1 cellular context compared by ENCODE assay signal in the genomic region with DNA sequence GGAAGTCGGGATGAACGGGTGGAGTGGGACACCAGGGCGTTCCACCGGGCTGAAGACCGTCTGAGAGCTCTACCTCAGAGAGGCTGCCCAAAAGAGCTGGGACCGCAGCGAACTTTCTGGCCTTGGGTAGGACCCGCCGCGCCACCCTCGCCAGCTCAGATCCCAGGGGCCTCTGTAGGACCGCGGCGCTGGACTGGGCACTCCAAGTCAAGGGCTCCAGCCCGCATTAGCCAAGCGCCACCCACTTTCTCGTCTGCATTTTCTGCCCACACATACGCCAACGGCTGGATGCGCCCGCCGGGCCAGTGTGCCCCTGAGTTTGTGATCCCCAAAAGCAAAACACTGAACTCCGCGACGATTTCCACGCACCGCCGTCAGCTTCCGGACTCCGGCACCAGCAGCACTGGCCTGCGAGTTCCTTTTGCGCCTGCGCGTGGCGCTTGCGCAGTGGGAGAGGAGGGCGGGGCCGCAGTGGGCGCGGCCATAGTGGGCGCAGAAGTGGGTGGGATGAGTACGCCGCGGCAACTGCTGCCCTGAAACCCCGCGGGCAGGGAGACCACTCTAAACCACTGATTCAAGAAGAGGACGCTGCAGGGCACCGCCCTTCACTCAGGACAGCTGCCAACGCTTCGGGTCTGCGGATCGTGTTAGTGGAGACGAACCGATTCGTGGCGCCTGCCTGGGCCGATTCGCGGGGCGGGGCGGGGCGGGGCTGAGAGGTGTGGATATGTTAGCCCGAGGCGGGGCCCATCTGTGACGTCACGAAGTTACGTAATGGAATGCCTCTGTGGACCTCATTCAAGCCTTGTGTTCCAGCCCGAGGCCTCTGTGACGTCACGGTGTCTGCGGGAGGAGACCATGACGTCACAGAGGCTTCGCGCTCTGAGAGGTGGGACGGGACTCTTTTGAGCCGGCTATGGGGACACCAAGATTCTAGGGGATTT.
TF ChIP-seq lines count a peak whose summit lies in the region.

No MANE protein-coding gene starts in this region.

TF ChIP-seq in K562, 482 proteins besides CTCF, POLR2A, EP300 and RAD21 (continued from another document and continues in another):
- TF ChIP-seq MTA3 (IDR thresholded peaks at IDR 0.05; ENCODE audit: borderline replicate concordance) = peak; percentile 99
- TF ChIP-seq ZC3H11A (IDR thresholded peaks at IDR 0.05; ENCODE audit: low read depth, low read length) = peak; percentile 91
- no peak for TF ChIP-seq ASH1L (IDR thresholded peaks at IDR 0.05; ENCODE audit: borderline replicate concordance, low read depth, partially characterized antibody)
- peak in 2 of 3 experiments; percentile 67 to 78 for TF ChIP-seq YY1 (IDR thresholded peaks at IDR 0.05; ENCODE audit: borderline replicate concordance in 1 of 3, control insufficient read depth in 1 of 3, extremely low read depth in 1 of 3, insufficient read depth in 3 of 3, insufficient read length in 1 of 3, insufficient replicate concordance in 2 of 3, low read depth in 1 of 3, low read length in 2 of 3)
- TF ChIP-seq, protein P1, sequence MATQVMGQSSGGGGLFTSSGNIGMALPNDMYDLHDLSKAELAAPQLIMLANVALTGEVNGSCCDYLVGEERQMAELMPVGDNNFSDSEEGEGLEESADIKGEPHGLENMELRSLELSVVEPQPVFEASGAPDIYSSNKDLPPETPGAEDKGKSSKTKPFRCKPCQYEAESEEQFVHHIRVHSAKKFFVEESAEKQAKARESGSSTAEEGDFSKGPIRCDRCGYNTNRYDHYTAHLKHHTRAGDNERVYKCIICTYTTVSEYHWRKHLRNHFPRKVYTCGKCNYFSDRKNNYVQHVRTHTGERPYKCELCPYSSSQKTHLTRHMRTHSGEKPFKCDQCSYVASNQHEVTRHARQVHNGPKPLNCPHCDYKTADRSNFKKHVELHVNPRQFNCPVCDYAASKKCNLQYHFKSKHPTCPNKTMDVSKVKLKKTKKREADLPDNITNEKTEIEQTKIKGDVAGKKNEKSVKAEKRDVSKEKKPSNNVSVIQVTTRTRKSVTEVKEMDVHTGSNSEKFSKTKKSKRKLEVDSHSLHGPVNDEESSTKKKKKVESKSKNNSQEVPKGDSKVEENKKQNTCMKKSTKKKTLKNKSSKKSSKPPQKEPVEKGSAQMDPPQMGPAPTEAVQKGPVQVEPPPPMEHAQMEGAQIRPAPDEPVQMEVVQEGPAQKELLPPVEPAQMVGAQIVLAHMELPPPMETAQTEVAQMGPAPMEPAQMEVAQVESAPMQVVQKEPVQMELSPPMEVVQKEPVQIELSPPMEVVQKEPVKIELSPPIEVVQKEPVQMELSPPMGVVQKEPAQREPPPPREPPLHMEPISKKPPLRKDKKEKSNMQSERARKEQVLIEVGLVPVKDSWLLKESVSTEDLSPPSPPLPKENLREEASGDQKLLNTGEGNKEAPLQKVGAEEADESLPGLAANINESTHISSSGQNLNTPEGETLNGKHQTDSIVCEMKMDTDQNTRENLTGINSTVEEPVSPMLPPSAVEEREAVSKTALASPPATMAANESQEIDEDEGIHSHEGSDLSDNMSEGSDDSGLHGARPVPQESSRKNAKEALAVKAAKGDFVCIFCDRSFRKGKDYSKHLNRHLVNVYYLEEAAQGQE (CRISPR knock-in tag; IDR thresholded peaks at IDR 0.05; ENCODE audit: low read depth) = 0 out of 2 replicates have a peak, but pooled peaks have one; percentile 2
- TF ChIP-seq, protein P2, sequence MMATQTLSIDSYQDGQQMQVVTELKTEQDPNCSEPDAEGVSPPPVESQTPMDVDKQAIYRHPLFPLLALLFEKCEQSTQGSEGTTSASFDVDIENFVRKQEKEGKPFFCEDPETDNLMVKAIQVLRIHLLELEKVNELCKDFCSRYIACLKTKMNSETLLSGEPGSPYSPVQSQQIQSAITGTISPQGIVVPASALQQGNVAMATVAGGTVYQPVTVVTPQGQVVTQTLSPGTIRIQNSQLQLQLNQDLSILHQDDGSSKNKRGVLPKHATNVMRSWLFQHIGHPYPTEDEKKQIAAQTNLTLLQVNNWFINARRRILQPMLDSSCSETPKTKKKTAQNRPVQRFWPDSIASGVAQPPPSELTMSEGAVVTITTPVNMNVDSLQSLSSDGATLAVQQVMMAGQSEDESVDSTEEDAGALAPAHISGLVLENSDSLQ (IDR thresholded peaks at IDR 0.05) = no peak
- TF ChIP-seq, protein P3, sequence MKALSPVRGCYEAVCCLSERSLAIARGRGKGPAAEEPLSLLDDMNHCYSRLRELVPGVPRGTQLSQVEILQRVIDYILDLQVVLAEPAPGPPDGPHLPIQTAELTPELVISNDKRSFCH (CRISPR knock-in tag; IDR thresholded peaks at IDR 0.05) = no peak
- TF ChIP-seq, protein P3 (tag; IDR thresholded peaks at IDR 0.05) = peak; percentile 54
- TF ChIP-seq POLR2B (IDR thresholded peaks at IDR 0.05; ENCODE audit: low read depth, partially characterized antibody) = peak; percentile 97
- peak; percentile 90 for TF ChIP-seq CEBPB (tag; IDR thresholded peaks at IDR 0.05)
- TF ChIP-seq, protein P4, sequence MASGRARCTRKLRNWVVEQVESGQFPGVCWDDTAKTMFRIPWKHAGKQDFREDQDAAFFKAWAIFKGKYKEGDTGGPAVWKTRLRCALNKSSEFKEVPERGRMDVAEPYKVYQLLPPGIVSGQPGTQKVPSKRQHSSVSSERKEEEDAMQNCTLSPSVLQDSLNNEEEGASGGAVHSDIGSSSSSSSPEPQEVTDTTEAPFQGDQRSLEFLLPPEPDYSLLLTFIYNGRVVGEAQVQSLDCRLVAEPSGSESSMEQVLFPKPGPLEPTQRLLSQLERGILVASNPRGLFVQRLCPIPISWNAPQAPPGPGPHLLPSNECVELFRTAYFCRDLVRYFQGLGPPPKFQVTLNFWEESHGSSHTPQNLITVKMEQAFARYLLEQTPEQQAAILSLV (tag; IDR thresholded peaks at IDR 0.05) = no peak
- peak in 1 of 2 experiments; percentile 67; a peak in 2 of 4 replicates for TF ChIP-seq HDAC1 (IDR thresholded peaks at IDR 0.05)
- peak; percentile 99 for TF ChIP-seq TARDBP (IDR thresholded peaks at IDR 0.05)
- TF ChIP-seq, protein P5, sequence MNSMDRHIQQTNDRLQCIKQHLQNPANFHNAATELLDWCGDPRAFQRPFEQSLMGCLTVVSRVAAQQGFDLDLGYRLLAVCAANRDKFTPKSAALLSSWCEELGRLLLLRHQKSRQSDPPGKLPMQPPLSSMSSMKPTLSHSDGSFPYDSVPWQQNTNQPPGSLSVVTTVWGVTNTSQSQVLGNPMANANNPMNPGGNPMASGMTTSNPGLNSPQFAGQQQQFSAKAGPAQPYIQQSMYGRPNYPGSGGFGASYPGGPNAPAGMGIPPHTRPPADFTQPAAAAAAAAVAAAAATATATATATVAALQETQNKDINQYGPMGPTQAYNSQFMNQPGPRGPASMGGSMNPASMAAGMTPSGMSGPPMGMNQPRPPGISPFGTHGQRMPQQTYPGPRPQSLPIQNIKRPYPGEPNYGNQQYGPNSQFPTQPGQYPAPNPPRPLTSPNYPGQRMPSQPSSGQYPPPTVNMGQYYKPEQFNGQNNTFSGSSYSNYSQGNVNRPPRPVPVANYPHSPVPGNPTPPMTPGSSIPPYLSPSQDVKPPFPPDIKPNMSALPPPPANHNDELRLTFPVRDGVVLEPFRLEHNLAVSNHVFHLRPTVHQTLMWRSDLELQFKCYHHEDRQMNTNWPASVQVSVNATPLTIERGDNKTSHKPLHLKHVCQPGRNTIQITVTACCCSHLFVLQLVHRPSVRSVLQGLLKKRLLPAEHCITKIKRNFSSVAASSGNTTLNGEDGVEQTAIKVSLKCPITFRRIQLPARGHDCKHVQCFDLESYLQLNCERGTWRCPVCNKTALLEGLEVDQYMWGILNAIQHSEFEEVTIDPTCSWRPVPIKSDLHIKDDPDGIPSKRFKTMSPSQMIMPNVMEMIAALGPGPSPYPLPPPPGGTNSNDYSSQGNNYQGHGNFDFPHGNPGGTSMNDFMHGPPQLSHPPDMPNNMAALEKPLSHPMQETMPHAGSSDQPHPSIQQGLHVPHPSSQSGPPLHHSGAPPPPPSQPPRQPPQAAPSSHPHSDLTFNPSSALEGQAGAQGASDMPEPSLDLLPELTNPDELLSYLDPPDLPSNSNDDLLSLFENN (IDR thresholded peaks at IDR 0.05; ENCODE audit: low read depth in 2 of 2, low read length in 2 of 2) = 0 out of 4 replicates have a peak, but pooled peaks of 1 of the 2 experiments have one; percentile 32
- TF ChIP-seq HSF4 (CRISPR knock-in tag; IDR thresholded peaks at IDR 0.05; ENCODE audit: borderline replicate concordance) = no peak
- peak in 1 of 2 experiments; percentile 75; a peak in 1 of 4 replicates for TF ChIP-seq NONO (IDR thresholded peaks at IDR 0.05; ENCODE audit: low read depth in 2 of 2, low read length in 1 of 2)
- TF ChIP-seq, protein P6, sequence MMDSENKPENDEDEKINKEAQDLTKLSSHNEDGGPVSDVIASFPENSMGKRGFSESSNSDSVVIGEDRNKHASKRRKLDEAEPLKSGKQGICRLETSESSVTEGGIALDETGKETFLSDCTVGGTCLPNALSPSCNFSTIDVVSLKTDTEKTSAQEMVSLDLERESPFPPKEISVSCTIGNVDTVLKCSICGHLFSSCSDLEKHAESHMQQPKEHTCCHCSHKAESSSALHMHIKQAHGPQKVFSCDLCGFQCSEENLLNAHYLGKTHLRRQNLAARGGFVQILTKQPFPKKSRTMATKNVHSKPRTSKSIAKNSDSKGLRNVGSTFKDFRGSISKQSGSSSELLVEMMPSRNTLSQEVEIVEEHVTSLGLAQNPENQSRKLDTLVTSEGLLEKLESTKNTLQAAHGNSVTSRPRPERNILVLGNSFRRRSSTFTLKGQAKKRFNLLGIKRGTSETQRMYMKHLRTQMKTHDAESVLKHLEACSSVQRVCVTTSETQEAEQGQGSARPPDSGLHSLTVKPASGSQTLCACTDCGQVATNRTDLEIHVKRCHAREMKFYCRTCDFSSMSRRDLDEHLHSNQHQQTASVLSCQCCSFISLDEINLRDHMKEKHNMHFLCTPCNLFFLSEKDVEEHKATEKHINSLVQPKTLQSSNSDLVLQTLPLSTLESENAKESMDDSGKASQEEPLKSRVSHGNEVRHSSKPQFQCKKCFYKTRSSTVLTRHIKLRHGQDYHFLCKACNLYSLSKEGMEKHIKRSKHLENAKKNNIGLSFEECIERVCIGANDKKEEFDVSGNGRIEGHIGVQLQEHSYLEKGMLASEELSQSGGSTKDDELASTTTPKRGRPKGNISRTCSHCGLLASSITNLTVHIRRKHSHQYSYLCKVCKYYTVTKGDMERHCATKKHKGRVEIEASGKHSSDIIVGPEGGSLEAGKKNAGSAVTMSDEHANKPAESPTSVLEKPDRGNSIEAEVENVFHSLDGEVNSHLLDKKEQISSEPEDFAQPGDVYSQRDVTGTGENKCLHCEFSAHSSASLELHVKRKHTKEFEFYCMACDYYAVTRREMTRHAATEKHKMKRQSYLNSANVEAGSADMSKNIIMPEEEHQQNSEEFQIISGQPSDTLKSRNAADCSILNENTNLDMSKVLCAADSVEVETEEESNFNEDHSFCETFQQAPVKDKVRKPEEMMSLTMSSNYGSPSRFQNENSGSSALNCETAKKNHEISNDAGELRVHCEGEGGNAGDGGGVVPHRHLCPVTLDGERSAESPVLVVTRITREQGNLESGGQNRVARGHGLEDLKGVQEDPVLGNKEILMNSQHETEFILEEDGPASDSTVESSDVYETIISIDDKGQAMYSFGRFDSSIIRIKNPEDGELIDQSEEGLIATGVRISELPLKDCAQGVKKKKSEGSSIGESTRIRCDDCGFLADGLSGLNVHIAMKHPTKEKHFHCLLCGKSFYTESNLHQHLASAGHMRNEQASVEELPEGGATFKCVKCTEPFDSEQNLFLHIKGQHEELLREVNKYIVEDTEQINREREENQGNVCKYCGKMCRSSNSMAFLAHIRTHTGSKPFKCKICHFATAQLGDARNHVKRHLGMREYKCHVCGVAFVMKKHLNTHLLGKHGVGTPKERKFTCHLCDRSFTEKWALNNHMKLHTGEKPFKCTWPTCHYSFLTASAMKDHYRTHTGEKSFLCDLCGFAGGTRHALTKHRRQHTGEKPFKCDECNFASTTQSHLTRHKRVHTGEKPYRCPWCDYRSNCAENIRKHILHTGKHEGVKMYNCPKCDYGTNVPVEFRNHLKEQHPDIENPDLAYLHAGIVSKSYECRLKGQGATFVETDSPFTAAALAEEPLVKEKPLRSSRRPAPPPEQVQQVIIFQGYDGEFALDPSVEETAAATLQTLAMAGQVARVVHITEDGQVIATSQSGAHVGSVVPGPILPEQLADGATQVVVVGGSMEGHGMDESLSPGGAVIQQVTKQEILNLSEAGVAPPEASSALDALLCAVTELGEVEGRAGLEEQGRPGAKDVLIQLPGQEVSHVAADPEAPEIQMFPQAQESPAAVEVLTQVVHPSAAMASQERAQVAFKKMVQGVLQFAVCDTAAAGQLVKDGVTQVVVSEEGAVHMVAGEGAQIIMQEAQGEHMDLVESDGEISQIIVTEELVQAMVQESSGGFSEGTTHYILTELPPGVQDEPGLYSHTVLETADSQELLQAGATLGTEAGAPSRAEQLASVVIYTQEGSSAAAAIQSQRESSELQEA (IDR thresholded peaks at IDR 0.05; ENCODE audit: low read depth) = no peak
- TF ChIP-seq SAP30 (IDR thresholded peaks at IDR 0.05; ENCODE audit: borderline replicate concordance, insufficient read depth, low read depth, low read length, poor library complexity, severe bottlenecking) = peak; percentile 69
- TF ChIP-seq PRPF4 (IDR thresholded peaks at IDR 0.05; ENCODE audit: insufficient read depth, low read depth, low read length, poor library complexity, severe bottlenecking) = no peak
- TF ChIP-seq HDAC8 (tag; IDR thresholded peaks at IDR 0.05) = no peak
- peak; percentile 62; the same call in 1 of the 2 replicates for TF ChIP-seq POLR2AphosphoS2 (IDR thresholded peaks at IDR 0.05; ENCODE audit: low read length)
- TF ChIP-seq TEAD1 (CRISPR knock-in tag; IDR thresholded peaks at IDR 0.05) = peak in 1 of 2 experiments; percentile 56; a peak in 2 of 4 replicates
- no peak for TF ChIP-seq WHSC1 (IDR thresholded peaks at IDR 0.05; ENCODE audit: low read length)
- peak; percentile 84 for TF ChIP-seq JUN (IDR thresholded peaks at IDR 0.05; ENCODE audit: borderline replicate concordance, low read depth, low read length)
- no peak for TF ChIP-seq JUN (CRISPR knock-in tag; IDR thresholded peaks at IDR 0.05; ENCODE audit: borderline replicate concordance)
- TF ChIP-seq, protein P7, sequence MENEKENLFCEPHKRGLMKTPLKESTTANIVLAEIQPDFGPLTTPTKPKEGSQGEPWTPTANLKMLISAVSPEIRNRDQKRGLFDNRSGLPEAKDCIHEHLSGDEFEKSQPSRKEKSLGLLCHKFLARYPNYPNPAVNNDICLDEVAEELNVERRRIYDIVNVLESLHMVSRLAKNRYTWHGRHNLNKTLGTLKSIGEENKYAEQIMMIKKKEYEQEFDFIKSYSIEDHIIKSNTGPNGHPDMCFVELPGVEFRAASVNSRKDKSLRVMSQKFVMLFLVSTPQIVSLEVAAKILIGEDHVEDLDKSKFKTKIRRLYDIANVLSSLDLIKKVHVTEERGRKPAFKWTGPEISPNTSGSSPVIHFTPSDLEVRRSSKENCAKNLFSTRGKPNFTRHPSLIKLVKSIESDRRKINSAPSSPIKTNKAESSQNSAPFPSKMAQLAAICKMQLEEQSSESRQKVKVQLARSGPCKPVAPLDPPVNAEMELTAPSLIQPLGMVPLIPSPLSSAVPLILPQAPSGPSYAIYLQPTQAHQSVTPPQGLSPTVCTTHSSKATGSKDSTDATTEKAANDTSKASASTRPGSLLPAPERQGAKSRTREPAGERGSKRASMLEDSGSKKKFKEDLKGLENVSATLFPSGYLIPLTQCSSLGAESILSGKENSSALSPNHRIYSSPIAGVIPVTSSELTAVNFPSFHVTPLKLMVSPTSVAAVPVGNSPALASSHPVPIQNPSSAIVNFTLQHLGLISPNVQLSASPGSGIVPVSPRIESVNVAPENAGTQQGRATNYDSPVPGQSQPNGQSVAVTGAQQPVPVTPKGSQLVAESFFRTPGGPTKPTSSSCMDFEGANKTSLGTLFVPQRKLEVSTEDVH (IDR thresholded peaks at IDR 0.05; ENCODE audit: low read depth, partially characterized antibody) = peak; percentile 78
- TF ChIP-seq HNRNPH1 (optimal IDR thresholded peaks at IDR 0.05; ENCODE audit: low read depth, low read length) = no peak
- TF ChIP-seq FOXK2 (conservative IDR thresholded peaks at IDR 0.05 in 1 of 2, IDR thresholded peaks at IDR 0.05 in 1 of 2; ENCODE audit: low read depth in 2 of 2) = peak in 1 of 2 experiments; percentile 84; a peak in 3 of 4 replicates
